In the genomic region with DNA sequence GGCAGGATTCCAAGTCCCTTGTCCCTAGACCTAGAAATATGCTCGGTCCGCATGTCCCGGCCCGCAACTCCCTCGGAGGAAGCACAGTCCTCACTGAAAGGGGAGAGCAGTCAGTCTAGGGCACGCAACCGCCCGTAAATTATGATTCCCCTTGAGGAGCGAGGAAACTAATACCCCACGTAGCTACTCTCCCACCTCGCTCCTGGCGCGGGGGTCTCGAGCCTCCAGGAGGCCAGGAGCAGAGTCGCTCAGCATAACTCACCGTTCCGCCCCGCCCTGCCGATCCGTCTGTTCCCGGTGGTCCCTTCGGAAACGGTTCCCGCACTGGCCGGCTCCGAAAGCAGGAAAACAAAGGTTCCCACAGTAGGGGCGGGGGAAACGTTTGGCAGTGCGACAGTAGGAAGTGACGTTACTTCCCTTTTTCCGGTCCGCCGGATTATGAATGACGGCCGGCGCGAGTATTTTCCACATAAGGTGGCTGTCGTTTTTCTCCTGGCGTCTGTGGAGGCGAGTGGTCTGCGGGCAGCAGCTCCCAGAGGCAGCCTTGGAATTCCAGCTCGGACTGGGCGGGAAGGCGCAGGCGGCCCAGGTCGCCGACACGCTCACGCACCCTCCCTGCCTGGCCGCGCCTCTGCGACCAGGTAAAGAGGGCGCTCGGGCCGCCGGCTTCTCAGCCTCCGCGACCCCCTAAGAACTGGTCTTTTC, we compare ENCODE assay signal across 8 cellular contexts. TPM values are rescaled to one million over a fixed set of nuclear protein-coding genes. Genes with fewer than 3 reads are reported as not detected.
DNase-seq lines count a peak whose midpoint lies in the region; ATAC-seq and TF ChIP-seq lines count a peak whose summit lies in the region.

A gene with protein sequence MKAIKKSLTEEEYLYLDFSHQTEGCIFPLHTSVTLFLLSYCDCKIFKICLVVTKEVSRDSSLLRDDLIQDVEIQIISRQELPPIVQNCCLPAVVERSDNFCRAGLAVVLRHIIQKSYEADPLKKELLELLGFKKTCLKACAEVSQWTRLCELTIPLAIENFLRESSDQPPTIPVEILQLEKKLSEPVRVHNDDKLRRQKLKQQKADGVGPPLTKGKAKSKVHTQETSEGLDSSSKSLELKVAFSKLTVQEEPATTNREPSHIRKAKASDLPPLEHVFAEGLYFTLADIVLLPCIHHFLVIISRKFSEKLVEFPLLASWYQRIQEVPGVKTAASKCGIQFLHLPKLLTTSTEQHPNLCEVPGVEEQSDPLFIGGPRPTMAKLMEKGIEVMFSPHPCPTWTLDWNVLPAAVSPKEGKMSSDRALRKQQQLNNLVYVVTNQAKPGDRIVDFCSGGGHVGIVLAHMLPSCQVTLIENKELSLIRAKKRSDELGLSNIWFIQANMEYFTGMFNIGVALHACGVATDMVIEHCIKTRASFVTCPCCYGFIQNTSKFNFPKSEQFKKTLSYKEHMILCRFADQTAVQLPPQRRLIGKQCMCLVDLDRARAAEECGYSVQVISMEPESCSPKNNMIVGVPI (plus strand): TSS at position 409 of the 705 bp plus-strand sequence. CDS start 8,830 bp downstream, outside the sequence.
A gene with protein sequence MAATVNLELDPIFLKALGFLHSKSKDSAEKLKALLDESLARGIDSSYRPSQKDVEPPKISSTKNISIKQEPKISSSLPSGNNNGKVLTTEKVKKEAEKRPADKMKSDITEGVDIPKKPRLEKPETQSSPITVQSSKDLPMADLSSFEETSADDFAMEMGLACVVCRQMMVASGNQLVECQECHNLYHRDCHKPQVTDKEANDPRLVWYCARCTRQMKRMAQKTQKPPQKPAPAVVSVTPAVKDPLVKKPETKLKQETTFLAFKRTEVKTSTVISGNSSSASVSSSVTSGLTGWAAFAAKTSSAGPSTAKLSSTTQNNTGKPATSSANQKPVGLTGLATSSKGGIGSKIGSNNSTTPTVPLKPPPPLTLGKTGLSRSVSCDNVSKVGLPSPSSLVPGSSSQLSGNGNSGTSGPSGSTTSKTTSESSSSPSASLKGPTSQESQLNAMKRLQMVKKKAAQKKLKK (minus strand): TSS at position 314 of the 705 bp plus-strand sequence. CDS start 8,684 bp downstream, outside the sequence.

- ATAC-seq in GM21576 (IDR thresholded peaks at IDR 0.05; ENCODE audit: unreplicated experiment) (peak; percentile 79), PC-3 (peak; percentile 71)

- H3K4me3 ChIP-seq in PC-3 (ENCODE audit: low read length) (peak within 1 kb of the TSS; percentile 86), epithelial cell of proximal tubule (ENCODE audit: low read depth, low read length) (peak within 1 kb of the TSS; percentile 86)

- intact Hi-C loops in PC-3 (cut with micrococcal nuclease), result loop anchor here (2.0 kb wide), 1 partner anchor 76 kb away; no protein-coding TSS in a partner anchor

- no peaks in the 10 kb centered on the region for H3K9me2 ChIP-seq in PC-3 (replicated peaks; ENCODE audit: low read length)

- no peak; the same call in none of the 2 replicates for TF ChIP-seq EP300 in Ishikawa (IDR thresholded peaks at IDR 0.05; ENCODE audit: borderline replicate concordance)

- H2AFZ ChIP-seq in PC-3 (ENCODE audit: low read length), result peak within 1 kb of the TSS; percentile 96

- H3K4me1 ChIP-seq in PC-3 (ENCODE audit: insufficient read depth, low read length), result peaks cover 41% of the 10 kb centered on the region

- no TSS peak for BruUV-seq in PC-3 (replicated peaks; lab: Mats Ljungman, UMichigan)

- H3K9ac ChIP-seq in PC-3 (ENCODE audit: low read length), result peak within 1 kb of the TSS; percentile 95

- peak within 1 kb of the TSS; percentile 99 for H3K4me2 ChIP-seq in PC-3 (ENCODE audit: low read length)

- POLR2A ChIA-PET in PC-3 (lab: Charles Lee; ENCODE audit: unreplicated experiment), result no interaction called here

- TF ChIP-seq CTCF in PC-3 (conservative IDR thresholded peaks at IDR 0.05; ENCODE audit: low read depth, low read length) (no peak), epithelial cell of proximal tubule (conservative IDR thresholded peaks at IDR 0.05; ENCODE audit: low read depth, low read length) (no peak)

- no peaks in the 10 kb centered on the region for H4K20me1 ChIP-seq in PC-3 (ENCODE audit: low read length)

- peaks cover 82% of the 10 kb centered on the region for H3K79me2 ChIP-seq in PC-3 (ENCODE audit: low read length)

- no peaks in the 10 kb centered on the region for H3F3A ChIP-seq in PC-3 (ENCODE audit: low read length, unreplicated experiment)

- no peaks in the 10 kb centered on the region for H3K9me3 ChIP-seq in PC-3 (ENCODE audit: low read length)

- CTCF ChIA-PET in PC-3 (lab: Charles Lee), result no interaction called here

- DNase-seq in DMS114 treated with DMSO at 0.1 percent for 48 hours (lab: John Stamatoyannopoulos, UW; ENCODE audit: unreplicated experiment), result peak; percentile 72
- DNase-seq in PC-3, result peak; percentile 91
- DNase-seq in activated T-cell treated with anti-CD3 and anti-CD28 coated beads, Interleukin-2, amount 50 U/mL, for 1 hour, result peak; percentile 88
- peak; percentile 71 for DNase-seq in epithelial cell of proximal tubule (ENCODE audit: low read depth)
- DNase-seq in mucosa of gallbladder (ENCODE audit: low spot score), result peak; percentile 93
- DNase-seq in stimulated activated CD8-positive, alpha-beta memory T cell treated with anti-CD3 and anti-CD28 coated beads, Interleukin-4, amount 100 ng/mL, for 4 hours (ENCODE audit: low read depth in 2 of 2, low spot score in 1 of 2), result peak; percentile 74 to 80

- no peaks in the 10 kb centered on the region for H3K36me3 ChIP-seq in PC-3 (ENCODE audit: low read depth, low read length)

- no peaks in the 10 kb centered on the region for H3K27me3 ChIP-seq in PC-3 (ENCODE audit: low read length)

- TF ChIP-seq RAD21 in Ishikawa (IDR thresholded peaks at IDR 0.05; ENCODE audit: low read depth), result peak; percentile 14; the same call in 1 of the 2 replicates

- H3K27ac ChIP-seq in PC-3 (ENCODE audit: low read length), result peak within 1 kb of the TSS; percentile 79

TF ChIP-seq in Ishikawa, 13 proteins besides CTCF, POLR2A, EP300 and RAD21:
- 0 out of 2 replicates have a peak, but pooled peaks have one; percentile 12 for TF ChIP-seq TEAD4 (IDR thresholded peaks at IDR 0.05)
- no peak for TF ChIP-seq FOXM1 (IDR thresholded peaks at IDR 0.05; ENCODE audit: borderline replicate concordance, low read depth)
- TF ChIP-seq YY1 (IDR thresholded peaks at IDR 0.05; ENCODE audit: low read depth), result peak; percentile 76
- TF ChIP-seq CREB1 (IDR thresholded peaks at IDR 0.05; ENCODE audit: low read depth), result peak; percentile 86
- TF ChIP-seq, protein P1, sequence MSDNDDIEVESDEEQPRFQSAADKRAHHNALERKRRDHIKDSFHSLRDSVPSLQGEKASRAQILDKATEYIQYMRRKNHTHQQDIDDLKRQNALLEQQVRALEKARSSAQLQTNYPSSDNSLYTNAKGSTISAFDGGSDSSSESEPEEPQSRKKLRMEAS (IDR thresholded peaks at IDR 0.05), result peak; percentile 75
- TF ChIP-seq, protein P2, sequence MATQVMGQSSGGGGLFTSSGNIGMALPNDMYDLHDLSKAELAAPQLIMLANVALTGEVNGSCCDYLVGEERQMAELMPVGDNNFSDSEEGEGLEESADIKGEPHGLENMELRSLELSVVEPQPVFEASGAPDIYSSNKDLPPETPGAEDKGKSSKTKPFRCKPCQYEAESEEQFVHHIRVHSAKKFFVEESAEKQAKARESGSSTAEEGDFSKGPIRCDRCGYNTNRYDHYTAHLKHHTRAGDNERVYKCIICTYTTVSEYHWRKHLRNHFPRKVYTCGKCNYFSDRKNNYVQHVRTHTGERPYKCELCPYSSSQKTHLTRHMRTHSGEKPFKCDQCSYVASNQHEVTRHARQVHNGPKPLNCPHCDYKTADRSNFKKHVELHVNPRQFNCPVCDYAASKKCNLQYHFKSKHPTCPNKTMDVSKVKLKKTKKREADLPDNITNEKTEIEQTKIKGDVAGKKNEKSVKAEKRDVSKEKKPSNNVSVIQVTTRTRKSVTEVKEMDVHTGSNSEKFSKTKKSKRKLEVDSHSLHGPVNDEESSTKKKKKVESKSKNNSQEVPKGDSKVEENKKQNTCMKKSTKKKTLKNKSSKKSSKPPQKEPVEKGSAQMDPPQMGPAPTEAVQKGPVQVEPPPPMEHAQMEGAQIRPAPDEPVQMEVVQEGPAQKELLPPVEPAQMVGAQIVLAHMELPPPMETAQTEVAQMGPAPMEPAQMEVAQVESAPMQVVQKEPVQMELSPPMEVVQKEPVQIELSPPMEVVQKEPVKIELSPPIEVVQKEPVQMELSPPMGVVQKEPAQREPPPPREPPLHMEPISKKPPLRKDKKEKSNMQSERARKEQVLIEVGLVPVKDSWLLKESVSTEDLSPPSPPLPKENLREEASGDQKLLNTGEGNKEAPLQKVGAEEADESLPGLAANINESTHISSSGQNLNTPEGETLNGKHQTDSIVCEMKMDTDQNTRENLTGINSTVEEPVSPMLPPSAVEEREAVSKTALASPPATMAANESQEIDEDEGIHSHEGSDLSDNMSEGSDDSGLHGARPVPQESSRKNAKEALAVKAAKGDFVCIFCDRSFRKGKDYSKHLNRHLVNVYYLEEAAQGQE (IDR thresholded peaks at IDR 0.05; ENCODE audit: low read depth), result no peak
- TF ChIP-seq TCF12 (IDR thresholded peaks at IDR 0.05; ENCODE audit: low read depth), result peak; percentile 79
- no peak for TF ChIP-seq CEBPB (IDR thresholded peaks at IDR 0.05)
- TF ChIP-seq EGR1 (IDR thresholded peaks at IDR 0.05), result no peak
- TF ChIP-seq ZBTB7A (IDR thresholded peaks at IDR 0.05; ENCODE audit: low read depth), result peak; percentile 28; the same call in 1 of the 2 replicates
- peak; percentile 33; the same call in 1 of the 2 replicates for TF ChIP-seq NFIC (IDR thresholded peaks at IDR 0.05)
- peak; percentile 97 for TF ChIP-seq TAF1 (IDR thresholded peaks at IDR 0.05; ENCODE audit: low read depth)
- TF ChIP-seq, protein P3, sequence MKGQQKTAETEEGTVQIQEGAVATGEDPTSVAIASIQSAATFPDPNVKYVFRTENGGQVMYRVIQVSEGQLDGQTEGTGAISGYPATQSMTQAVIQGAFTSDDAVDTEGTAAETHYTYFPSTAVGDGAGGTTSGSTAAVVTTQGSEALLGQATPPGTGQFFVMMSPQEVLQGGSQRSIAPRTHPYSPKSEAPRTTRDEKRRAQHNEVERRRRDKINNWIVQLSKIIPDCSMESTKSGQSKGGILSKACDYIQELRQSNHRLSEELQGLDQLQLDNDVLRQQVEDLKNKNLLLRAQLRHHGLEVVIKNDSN (IDR thresholded peaks at IDR 0.05), result peak; percentile 75
TF ChIP-seq in Ishikawa: peak in this region for 9.

RNA-seq across cellular contexts. Expression of the first gene that starts in this region (rescaled TPM):
- total RNA-seq in PC-3 (2014; rRNA removed), result 12.1 and 15.4 TPM in 2 replicates
- total RNA-seq in epithelial cell of proximal tubule, result 22.7 and 28.8 TPM in 2 replicates
- 12.8 TPM for total RNA-seq in mucosa of gallbladder

RNA-seq across cellular contexts. Expression of the second gene that starts in this region (rescaled TPM):
- 12.6 and 13.3 TPM in 2 replicates for total RNA-seq in PC-3 (2014; rRNA removed)
- 9.1 and 15.4 TPM in 2 replicates for total RNA-seq in epithelial cell of proximal tubule
- total RNA-seq in mucosa of gallbladder, result 16.3 TPM

Comparison
In these comparisons a context has a peak if more than half of its experiments do, and no peak if none do; other contexts are left out.
1. Peak in every context shown above with its lines: DNase-seq, ATAC-seq, H3K4me3 ChIP-seq and H3K27ac ChIP-seq.